ENCODE assay signal across 1 cellular context in genomic region chr13:99436686-99437416, GRCh38.
TF ChIP-seq lines count a peak whose summit lies in the region.

No MANE protein-coding gene starts in this region.

TF ChIP-seq in HepG2, 621 proteins besides CTCF, POLR2A, EP300 and RAD21 (continued from another document and continues in another):
- TF ChIP-seq, protein P1, sequence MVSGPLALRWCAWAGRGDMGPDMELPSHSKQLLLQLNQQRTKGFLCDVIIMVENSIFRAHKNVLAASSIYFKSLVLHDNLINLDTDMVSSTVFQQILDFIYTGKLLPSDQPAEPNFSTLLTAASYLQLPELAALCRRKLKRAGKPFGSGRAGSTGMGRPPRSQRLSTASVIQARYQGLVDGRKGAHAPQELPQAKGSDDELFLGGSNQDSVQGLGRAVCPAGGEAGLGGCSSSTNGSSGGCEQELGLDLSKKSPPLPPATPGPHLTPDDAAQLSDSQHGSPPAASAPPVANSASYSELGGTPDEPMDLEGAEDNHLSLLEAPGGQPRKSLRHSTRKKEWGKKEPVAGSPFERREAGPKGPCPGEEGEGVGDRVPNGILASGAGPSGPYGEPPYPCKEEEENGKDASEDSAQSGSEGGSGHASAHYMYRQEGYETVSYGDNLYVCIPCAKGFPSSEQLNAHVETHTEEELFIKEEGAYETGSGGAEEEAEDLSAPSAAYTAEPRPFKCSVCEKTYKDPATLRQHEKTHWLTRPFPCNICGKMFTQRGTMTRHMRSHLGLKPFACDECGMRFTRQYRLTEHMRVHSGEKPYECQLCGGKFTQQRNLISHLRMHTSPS (CRISPR knock-in tag; IDR thresholded peaks at IDR 0.05; ENCODE audit: low read depth) = no peak
- no peak for TF ChIP-seq HNF1B (CRISPR knock-in tag; IDR thresholded peaks at IDR 0.05)
- TF ChIP-seq ZNF280B (CRISPR knock-in tag; IDR thresholded peaks at IDR 0.05; ENCODE audit: borderline replicate concordance) = peak; percentile 52; the same call in 1 of the 2 replicates
- peak; percentile 90 for TF ChIP-seq HMGXB4 (CRISPR knock-in tag; IDR thresholded peaks at IDR 0.05; ENCODE audit: borderline replicate concordance in 1 of 2, low read depth in 1 of 2)
- peak; percentile 55; the same call in 1 of the 2 replicates for TF ChIP-seq ZMYM4 (CRISPR knock-in tag; IDR thresholded peaks at IDR 0.05)
- 0 out of 2 replicates have a peak, but pooled peaks have one; percentile 35 for TF ChIP-seq ZBTB38 (CRISPR knock-in tag; IDR thresholded peaks at IDR 0.05)
- TF ChIP-seq HOXA5 (CRISPR knock-in tag; IDR thresholded peaks at IDR 0.05) = 0 out of 2 replicates have a peak, but pooled peaks have one; percentile 30
- TF ChIP-seq, protein P2, sequence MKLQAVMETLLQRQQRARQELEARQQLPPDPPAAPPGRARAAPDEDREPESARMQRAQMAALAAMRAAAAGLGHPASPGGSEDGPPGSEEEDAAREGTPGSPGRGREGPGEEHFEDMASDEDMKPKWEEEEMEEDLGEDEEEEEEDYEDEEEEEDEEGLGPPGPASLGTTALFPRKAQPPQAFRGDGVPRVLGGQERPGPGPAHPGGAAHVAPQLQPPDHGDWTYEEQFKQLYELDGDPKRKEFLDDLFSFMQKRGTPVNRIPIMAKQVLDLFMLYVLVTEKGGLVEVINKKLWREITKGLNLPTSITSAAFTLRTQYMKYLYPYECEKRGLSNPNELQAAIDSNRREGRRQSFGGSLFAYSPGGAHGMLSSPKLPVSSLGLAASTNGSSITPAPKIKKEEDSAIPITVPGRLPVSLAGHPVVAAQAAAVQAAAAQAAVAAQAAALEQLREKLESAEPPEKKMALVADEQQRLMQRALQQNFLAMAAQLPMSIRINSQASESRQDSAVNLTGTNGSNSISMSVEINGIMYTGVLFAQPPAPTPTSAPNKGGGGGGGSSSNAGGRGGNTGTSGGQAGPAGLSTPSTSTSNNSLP (IDR thresholded peaks at IDR 0.05; ENCODE audit: low read depth, low read length) = peak; percentile 95
- TF ChIP-seq ZNF678 (CRISPR knock-in tag; IDR thresholded peaks at IDR 0.05) = no peak
- TF ChIP-seq KLF13 (CRISPR knock-in tag; IDR thresholded peaks at IDR 0.05) = 0 out of 2 replicates have a peak, but pooled peaks have one; percentile 57
- TF ChIP-seq CHD4 (IDR thresholded peaks at IDR 0.05; ENCODE audit: borderline replicate concordance, low read length) = peak; percentile 59; the same call in 1 of the 2 replicates
- TF ChIP-seq ZBTB25 (CRISPR knock-in tag; IDR thresholded peaks at IDR 0.05) = no peak
- peak; percentile 89 for TF ChIP-seq SMC3 (IDR thresholded peaks at IDR 0.05; ENCODE audit: low read length)
- no peak for TF ChIP-seq POLR2G (IDR thresholded peaks at IDR 0.05; ENCODE audit: low read depth, low read length)
- TF ChIP-seq NFKB2 (CRISPR knock-in tag; IDR thresholded peaks at IDR 0.05; ENCODE audit: borderline replicate concordance) = peak; percentile 50; the same call in 1 of the 2 replicates
- no peak for TF ChIP-seq HNRNPK (IDR thresholded peaks at IDR 0.05; ENCODE audit: low read depth, low read length, poor library complexity, severe bottlenecking)
- TF ChIP-seq ZNF709 (CRISPR knock-in tag; IDR thresholded peaks at IDR 0.05) = no peak
- 0 out of 2 replicates have a peak, but pooled peaks have one; percentile 37 for TF ChIP-seq ZNF546 (CRISPR knock-in tag; conservative IDR thresholded peaks at IDR 0.05)
- 0 out of 2 replicates have a peak, but pooled peaks have one; percentile 24 for TF ChIP-seq THAP11 (CRISPR knock-in tag; IDR thresholded peaks at IDR 0.05)
- no peak for TF ChIP-seq TERF1 (CRISPR knock-in tag; IDR thresholded peaks at IDR 0.05)
- TF ChIP-seq CREB1 (IDR thresholded peaks at IDR 0.05) = peak; percentile 81
- peak; percentile 39; the same call in 1 of the 2 replicates for TF ChIP-seq CREB1 (CRISPR knock-in tag; IDR thresholded peaks at IDR 0.05)
- peak; percentile 19; the same call in 1 of the 2 replicates for TF ChIP-seq BHLHE40 (IDR thresholded peaks at IDR 0.05; ENCODE audit: low read length)
- peak; percentile 68; the same call in 1 of the 2 replicates for TF ChIP-seq MEIS2 (CRISPR knock-in tag; IDR thresholded peaks at IDR 0.05)
- no peak for TF ChIP-seq ZNF567 (CRISPR knock-in tag; IDR thresholded peaks at IDR 0.05; ENCODE audit: borderline replicate concordance)
- TF ChIP-seq, protein P3, sequence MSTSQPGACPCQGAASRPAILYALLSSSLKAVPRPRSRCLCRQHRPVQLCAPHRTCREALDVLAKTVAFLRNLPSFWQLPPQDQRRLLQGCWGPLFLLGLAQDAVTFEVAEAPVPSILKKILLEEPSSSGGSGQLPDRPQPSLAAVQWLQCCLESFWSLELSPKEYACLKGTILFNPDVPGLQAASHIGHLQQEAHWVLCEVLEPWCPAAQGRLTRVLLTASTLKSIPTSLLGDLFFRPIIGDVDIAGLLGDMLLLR (CRISPR knock-in tag; IDR thresholded peaks at IDR 0.05) = no peak
- no peak for TF ChIP-seq SIX1 (CRISPR knock-in tag; IDR thresholded peaks at IDR 0.05; ENCODE audit: borderline replicate concordance)
- TF ChIP-seq HINFP (CRISPR knock-in tag; IDR thresholded peaks at IDR 0.05; ENCODE audit: low read depth) = peak; percentile 85; the same call in 1 of the 2 replicates
- TF ChIP-seq TEAD3 (CRISPR knock-in tag; optimal IDR thresholded peaks at IDR 0.05; ENCODE audit: borderline replicate concordance) = peak; percentile 57
- TF ChIP-seq MZF1 (CRISPR knock-in tag; IDR thresholded peaks at IDR 0.05; ENCODE audit: borderline replicate concordance) = no peak
- TF ChIP-seq KDM5B (CRISPR knock-in tag; IDR thresholded peaks at IDR 0.05; ENCODE audit: borderline replicate concordance) = peak; percentile 35; the same call in 1 of the 2 replicates
- 0 out of 2 replicates have a peak, but pooled peaks have one; percentile 19 for TF ChIP-seq MAX (IDR thresholded peaks at IDR 0.05)
- TF ChIP-seq ZNF331 (CRISPR knock-in tag; IDR thresholded peaks at IDR 0.05) = 0 out of 2 replicates have a peak, but pooled peaks have one; percentile 17
- peak; percentile 23; the same call in 1 of the 2 replicates for TF ChIP-seq ZNF350 (CRISPR knock-in tag; IDR thresholded peaks at IDR 0.05; ENCODE audit: borderline replicate concordance, low read depth)
- no peak for TF ChIP-seq CBFB (CRISPR knock-in tag; IDR thresholded peaks at IDR 0.05)
- TF ChIP-seq, protein P4, sequence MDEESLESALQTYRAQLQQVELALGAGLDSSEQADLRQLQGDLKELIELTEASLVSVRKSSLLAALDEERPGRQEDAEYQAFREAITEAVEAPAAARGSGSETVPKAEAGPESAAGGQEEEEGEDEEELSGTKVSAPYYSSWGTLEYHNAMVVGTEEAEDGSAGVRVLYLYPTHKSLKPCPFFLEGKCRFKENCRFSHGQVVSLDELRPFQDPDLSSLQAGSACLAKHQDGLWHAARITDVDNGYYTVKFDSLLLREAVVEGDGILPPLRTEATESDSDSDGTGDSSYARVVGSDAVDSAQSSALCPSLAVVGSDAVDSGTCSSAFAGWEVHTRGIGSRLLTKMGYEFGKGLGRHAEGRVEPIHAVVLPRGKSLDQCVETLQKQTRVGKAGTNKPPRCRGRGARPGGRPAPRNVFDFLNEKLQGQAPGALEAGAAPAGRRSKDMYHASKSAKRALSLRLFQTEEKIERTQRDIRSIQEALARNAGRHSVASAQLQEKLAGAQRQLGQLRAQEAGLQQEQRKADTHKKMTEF (CRISPR knock-in tag; IDR thresholded peaks at IDR 0.05) = peak; percentile 47; the same call in 1 of the 2 replicates
- peak; percentile 35; the same call in 1 of the 2 replicates for TF ChIP-seq ISL2 (CRISPR knock-in tag; IDR thresholded peaks at IDR 0.05)
- peak; percentile 58; the same call in 1 of the 2 replicates for TF ChIP-seq MIXL1 (CRISPR knock-in tag; IDR thresholded peaks at IDR 0.05)
- TF ChIP-seq MAF1 (CRISPR knock-in tag; IDR thresholded peaks at IDR 0.05; ENCODE audit: borderline replicate concordance) = 0 out of 2 replicates have a peak, but pooled peaks have one; percentile 27
- no peak for TF ChIP-seq HNRNPUL1 (IDR thresholded peaks at IDR 0.05; ENCODE audit: low read depth, low read length)
- TF ChIP-seq ZSCAN20 (CRISPR knock-in tag; IDR thresholded peaks at IDR 0.05; ENCODE audit: borderline replicate concordance) = 0 out of 2 replicates have a peak, but pooled peaks have one; percentile 38
- no peak for TF ChIP-seq ZNF260 (CRISPR knock-in tag; IDR thresholded peaks at IDR 0.05; ENCODE audit: borderline replicate concordance, low read depth)
- peak; percentile 60; the same call in 1 of the 2 replicates for TF ChIP-seq HOXA3 (CRISPR knock-in tag; IDR thresholded peaks at IDR 0.05)
- 0 out of 2 replicates have a peak, but pooled peaks have one; percentile 35 for TF ChIP-seq ZNF772 (CRISPR knock-in tag; IDR thresholded peaks at IDR 0.05)
- peak; percentile 63; the same call in 1 of the 2 replicates for TF ChIP-seq ZNF501 (CRISPR knock-in tag; IDR thresholded peaks at IDR 0.05)
- peak; percentile 58 for TF ChIP-seq RBM39 (IDR thresholded peaks at IDR 0.05; ENCODE audit: low read depth, low read length, poor library complexity, severe bottlenecking)
- TF ChIP-seq, protein P5, sequence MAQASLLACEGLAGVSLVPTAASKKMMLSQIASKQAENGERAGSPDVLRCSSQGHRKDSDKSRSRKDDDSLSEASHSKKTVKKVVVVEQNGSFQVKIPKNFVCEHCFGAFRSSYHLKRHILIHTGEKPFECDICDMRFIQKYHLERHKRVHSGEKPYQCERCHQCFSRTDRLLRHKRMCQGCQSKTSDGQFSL (CRISPR knock-in tag; IDR thresholded peaks at IDR 0.05) = peak; percentile 20; the same call in 1 of the 2 replicates
- no peak for TF ChIP-seq JUNB (CRISPR knock-in tag; IDR thresholded peaks at IDR 0.05; ENCODE audit: borderline replicate concordance)
- TF ChIP-seq ZNF768 (CRISPR knock-in tag; IDR thresholded peaks at IDR 0.05) = peak; percentile 94
